ENCODE assay signal across 23 cellular contexts in the genomic region with DNA sequence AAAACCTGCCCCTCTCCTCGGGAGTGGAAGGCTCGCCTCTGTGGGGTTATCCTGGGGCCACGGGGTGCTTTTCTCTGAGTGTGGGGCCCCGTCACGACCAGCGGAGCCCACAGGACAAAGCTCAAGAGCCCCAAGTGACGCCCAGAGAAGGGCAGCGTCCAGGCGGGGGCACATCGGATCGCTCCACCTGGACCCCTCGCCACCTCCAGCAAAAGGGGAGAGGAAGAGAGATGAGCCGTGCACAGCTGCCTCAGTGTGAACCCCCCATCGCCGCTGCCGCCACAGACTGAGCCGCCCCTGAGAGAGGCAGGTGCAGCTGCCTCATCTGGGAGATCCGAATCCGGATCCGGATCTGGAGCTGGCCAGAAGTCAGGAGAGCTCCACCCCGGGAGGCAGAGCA.
DNase-seq lines count a peak whose midpoint lies in the region; ATAC-seq, FAIRE-seq and TF ChIP-seq lines count a peak whose summit lies in the region.
"Had no signal": no experiment of that assay in that cellular context is flagged by ENCODE, and none has a peak within 500 bp of the region (broad histone marks: within the 10 kb centered on the region; RNA-seq: fewer than 3 reads in every experiment).

No MANE protein-coding gene starts in this region.

- peaks cover 31% of the 10 kb centered on the region for H3K4me1 Mint-ChIP-seq in WTC11

- H3K56ac ChIP-seq in H1 (replicated peaks; ENCODE audit: insufficient read length, low read depth, low read length), result no peak overlapping the region

- ATAC-seq in WTC11 (no peak), aorta (ENCODE audit: low FRiP score) (peak; percentile 31)
- ATAC-seq: CD8-positive, alpha-beta T cell; HCT116 had no signal

- POLR2A ChIA-PET in WTC11 (lab: Charles Lee) (no interaction called here), H1 (lab: Charles Lee; ENCODE audit: partially characterized antibody) (interaction anchor here (1.5 kb wide), 1 partner anchor 19 kb away, joined by 3 read pairs; no protein-coding TSS in a partner anchor)

- peaks cover 2 to 12% (median 6%) of the 10 kb centered on the region in 4 experiments; a peak in 5 of 7 replicates for H3K4me1 ChIP-seq in H1 (replicated peaks in 1 of 4; ENCODE audit: control insufficient read depth in 3 of 4, insufficient read depth in 4 of 4, low read length in 3 of 4)
- no peaks in the 10 kb centered on the region for H3K4me1 ChIP-seq in neuronal stem cell (ENCODE audit: control insufficient read depth in 2 of 2, insufficient read depth in 1 of 2, low read depth in 1 of 2, low read length in 2 of 2)
- no peaks in the 10 kb centered on the region for H3K4me1 ChIP-seq in aorta (ENCODE audit: control insufficient read depth in 1 of 2, insufficient read depth in 2 of 2, low read length in 2 of 2)
- H3K4me1 ChIP-seq: A549, Caco-2 had no signal

- no peak overlapping the region for H3K4me3 Mint-ChIP-seq in WTC11
- H3K4me3 Mint-ChIP-seq: CD8-positive, alpha-beta T cell had no signal

- H3K9me3 ChIP-seq in H1 (ENCODE audit: insufficient read depth in 2 of 2, low read depth in 1 of 2, low read length in 1 of 2) (peaks cover 0 to 7% of the 10 kb centered on the region in 2 experiments; a peak in 1 of 4 replicates), neuronal stem cell (replicated peaks in 1 of 2; ENCODE audit: control insufficient read depth in 2 of 2, insufficient read depth in 1 of 2, low read depth in 1 of 2, low read length in 2 of 2) (no peaks in the 10 kb centered on the region), aorta (ENCODE audit: control insufficient read depth, low read length) (no peaks in the 10 kb centered on the region)
- H3K9me3 ChIP-seq: A549, Caco-2 had no signal

- no peaks in the 10 kb centered on the region for H3K36me3 ChIP-seq in H1 (ENCODE audit: control insufficient read depth in 2 of 4, insufficient read depth in 4 of 4, low read length in 3 of 4)
- H3K36me3 ChIP-seq in neuronal stem cell (replicated peaks in 1 of 2; ENCODE audit: control insufficient read depth in 2 of 2, insufficient read depth in 2 of 2, low read length in 2 of 2), result no peaks in the 10 kb centered on the region
- H3K36me3 ChIP-seq in aorta (ENCODE audit: control insufficient read depth in 1 of 2, insufficient read depth in 2 of 2, low read length in 1 of 2), result no peaks in the 10 kb centered on the region

- H3K79me2 ChIP-seq in H1 (ENCODE audit: control insufficient read depth in 1 of 2, insufficient read depth in 2 of 2, low read length in 2 of 2), result no peaks in the 10 kb centered on the region

- no peak overlapping the region for H2BK12ac ChIP-seq in H1 (ENCODE audit: low read depth, low read length)
- no peak overlapping the region for H2BK12ac ChIP-seq in neuronal stem cell (ENCODE audit: low read length)

- H3K9ac ChIP-seq in H1 (replicated peaks in 1 of 4; ENCODE audit: extremely low read depth in 1 of 4, low read depth in 3 of 4, low read length in 3 of 4), result no peak overlapping the region
- H3K9ac ChIP-seq in neuronal stem cell (ENCODE audit: low read depth, low read length, poor library complexity), result peak overlapping the region; percentile 14

- H3K23me2 ChIP-seq in H1 (ENCODE audit: low read depth, low read length), result no peaks in the 10 kb centered on the region

- no peak overlapping the region for H4K5ac ChIP-seq in H1 (ENCODE audit: insufficient read length, low read depth, low read length)

- H4K8ac ChIP-seq in H1 (ENCODE audit: extremely low read depth, insufficient read depth, low read length) (no peak overlapping the region), neuronal stem cell (ENCODE audit: low read depth, low read length) (no peak overlapping the region)

- TF ChIP-seq CTCF in WTC11 (IDR thresholded peaks at IDR 0.05) (no peak), H1 (IDR thresholded peaks at IDR 0.05; ENCODE audit: control extremely low read depth in 1 of 3, insufficient read depth in 1 of 3, low read depth in 1 of 3, low read length in 3 of 3) (no peak), lower leg skin (IDR thresholded peaks at IDR 0.05) (no peak)

- no peak for TF ChIP-seq POLR2A in H1 (IDR thresholded peaks at IDR 0.05; ENCODE audit: control extremely low read depth in 1 of 2, low read depth in 2 of 2, low read length in 2 of 2)
- no peak for TF ChIP-seq POLR2A in lower leg skin (IDR thresholded peaks at IDR 0.05)

- 94% methylated on average over 21 of the region's 21 CpGs; no CpG with 5 or more reads in 1 of the 2 experiments for WGBS in H1 (ENCODE audit: extremely low coverage in 1 of 2, insufficient coverage in 1 of 2, insufficient read length in 1 of 2, insufficient replicate concordance in 2 of 2, low coverage in 1 of 2, low lambda C conversion rate in 2 of 2, missing lambda C conversion rate in 1 of 2), 2 experiments
- WGBS in neuronal stem cell (ENCODE audit: extremely low coverage in 2 of 2, insufficient read length in 2 of 2, insufficient replicate concordance in 1 of 2), 2 donors, result no CpG with 5 or more reads among the region's 21 CpGs
- 93 to 95% methylated on average over 21 of the region's 21 CpGs for WGBS in aorta, 2 donors
- 94 to 96% methylated on average over 19 to 21 of the region's 21 CpGs for WGBS in lower leg skin, 2 donors

- no peak overlapping the region for H3K4me3 ChIP-seq in H1 (ENCODE audit: extremely low read depth in 1 of 4, insufficient read depth in 2 of 4, low read depth in 3 of 4, low read length in 4 of 4)
- no peak overlapping the region for H3K4me3 ChIP-seq in neuronal stem cell (ENCODE audit: low read length in 2 of 2)
- H3K4me3 ChIP-seq in aorta (ENCODE audit: low read length in 2 of 2), result no peak overlapping the region
- H3K4me3 ChIP-seq in lower leg skin (ENCODE audit: low read depth, poor library complexity, severe bottlenecking), result no peak overlapping the region
- H3K4me3 ChIP-seq: A549, PC-9, SK-N-MC had no signal

- H2BK15ac ChIP-seq in H1 (ENCODE audit: low read length) (no peak overlapping the region), neuronal stem cell (ENCODE audit: low read length) (no peak overlapping the region)

- H3K27me3 ChIP-seq in H1 (replicated peaks in 1 of 4; ENCODE audit: control insufficient read depth in 3 of 4, extremely low read depth in 1 of 4, insufficient read depth in 3 of 4, low read length in 3 of 4), result no peaks in the 10 kb centered on the region
- no peaks in the 10 kb centered on the region for H3K27me3 ChIP-seq in neuronal stem cell (ENCODE audit: control insufficient read depth in 3 of 3, insufficient read depth in 3 of 3, low read depth in 1 of 3, low read length in 3 of 3)
- no peaks in the 10 kb centered on the region for H3K27me3 ChIP-seq in aorta (ENCODE audit: control insufficient read depth in 1 of 2, insufficient read depth in 2 of 2, low read length in 1 of 2)

- H2BK120ac ChIP-seq in H1 (replicated peaks; ENCODE audit: low read depth, low read length), result no peak overlapping the region
- no peak overlapping the region for H2BK120ac ChIP-seq in neuronal stem cell (ENCODE audit: low read depth, low read length)

- H3K79me1 ChIP-seq in H1 (ENCODE audit: low read depth, low read length) (no peaks in the 10 kb centered on the region), neuronal stem cell (ENCODE audit: low read depth, low read length) (no peaks in the 10 kb centered on the region)

- H4K91ac ChIP-seq in H1 (replicated peaks; ENCODE audit: insufficient read length, low read length) (peak overlapping the region; percentile 60), neuronal stem cell (ENCODE audit: low read depth, low read length, poor library complexity) (no peak overlapping the region)

- TF ChIP-seq EP300 in H1 (IDR thresholded peaks at IDR 0.05; ENCODE audit: borderline replicate concordance in 1 of 2, low read depth in 2 of 2, low read length in 2 of 2), result no peak

- H3K27ac ChIP-seq in H1 (ENCODE audit: low read depth, low read length), result no peak overlapping the region
- no peak overlapping the region for H3K27ac ChIP-seq in neuronal stem cell (replicated peaks; ENCODE audit: low read length)
- no peak overlapping the region for H3K27ac ChIP-seq in aorta (ENCODE audit: low read depth in 1 of 2, low read length in 2 of 2)
- H3K27ac ChIP-seq: A549, C4-2B, PC-9, SK-N-MC had no signal

- no peak for TF ChIP-seq RAD21 in H1 (IDR thresholded peaks at IDR 0.05 in 1 of 2, conservative IDR thresholded peaks at IDR 0.05 in 1 of 2; ENCODE audit: low read depth in 2 of 2, low read length in 2 of 2)

- no peaks in the 10 kb centered on the region for H3K36me3 Mint-ChIP-seq in WTC11
- H3K36me3 Mint-ChIP-seq: CD8-positive, alpha-beta T cell had no signal

- H2BK5ac ChIP-seq in H1 (ENCODE audit: low read depth, low read length) (no peak overlapping the region), neuronal stem cell (ENCODE audit: low read length) (no peak overlapping the region)

- no peaks in the 10 kb centered on the region for H3K27me3 Mint-ChIP-seq in WTC11 (ENCODE audit: low read depth)

- DNase-seq in WTC11 (ENCODE audit: low spot score) (no peak), H1 (ENCODE audit: low read depth in 1 of 2, low spot score in 2 of 2) (no peak), neuronal stem cell (ENCODE audit: low spot score) (no peak), aorta (no peak), lower leg skin (ENCODE audit: low spot score in 2 of 2) (no peak), NCI-H1436 treated with DMSO at 0.1 percent for 48 hours (lab: John Stamatoyannopoulos, UW) (no peak), AG08395 (ENCODE audit: low spot score) (no peak)
- DNase-seq: Caco-2; CD8-positive, alpha-beta T cell; GOT3; NCI-H1048; NCI-H1417; NCI-H1694 treated with DMSO at 0.1 percent for 48 hours; NCI-H2081; NCI-H2227 treated with DMSO at 0.1 percent for 48 hours; NCI-H526 treated with DMSO at 0.1 percent for 48 hours; PC-9; SHP77 had no signal

- H3K9me3 Mint-ChIP-seq in WTC11, result peaks cover 5% of the 10 kb centered on the region
- H3K9me3 Mint-ChIP-seq: CD8-positive, alpha-beta T cell had no signal

- no peak overlapping the region for H3K14ac ChIP-seq in H1 (ENCODE audit: insufficient read length)
- H3K14ac ChIP-seq in neuronal stem cell (ENCODE audit: low read length), result no peak overlapping the region

- H2AK5ac ChIP-seq in H1 (ENCODE audit: low read depth, low read length) (no peak overlapping the region), neuronal stem cell (ENCODE audit: low read depth, low read length) (no peak overlapping the region)

- FAIRE-seq in H1 (lab: Jason Lieb, UNC), result no peak
- FAIRE-seq: A549, G401.6 had no signal

- peak overlapping the region; percentile 64; the same call in 1 of the 2 replicates for H2BK20ac ChIP-seq in H1 (ENCODE audit: low read length)

- H3K27ac Mint-ChIP-seq in WTC11, result no peak overlapping the region
- H3K27ac Mint-ChIP-seq: CD8-positive, alpha-beta T cell had no signal

- no peak overlapping the region for H3K23ac ChIP-seq in H1 (ENCODE audit: insufficient read length)
- H3K23ac ChIP-seq in neuronal stem cell (ENCODE audit: low read depth, low read length, poor library complexity), result no peak overlapping the region

- intact Hi-C loops in aorta (cut with DNase I) (no loop called here), lower leg skin (cut with DNase I; ENCODE audit: low total_unique reads) (no loop called here)

- H3K18ac ChIP-seq in H1 (ENCODE audit: extremely low read depth, low read length), result no peak overlapping the region
- peak overlapping the region; percentile 35 for H3K18ac ChIP-seq in neuronal stem cell (ENCODE audit: low read length)

- no peak overlapping the region for H3K4ac ChIP-seq in H1 (replicated peaks; ENCODE audit: insufficient read length, low read depth, low read length)
- H3K4ac ChIP-seq in neuronal stem cell (ENCODE audit: low read length), result no peak overlapping the region

- H2AFZ ChIP-seq in H1 (ENCODE audit: low read length), result no peak overlapping the region
- no peak overlapping the region for H2AFZ ChIP-seq in neuronal stem cell (ENCODE audit: low read length)
- H2AFZ ChIP-seq: PC-9 had no signal

- no peaks in the 10 kb centered on the region for H4K20me1 ChIP-seq in H1 (replicated peaks in 1 of 2; ENCODE audit: control insufficient read depth in 1 of 2, insufficient read depth in 2 of 2, low read length in 2 of 2)

- CTCF ChIA-PET in WTC11 (lab: Charles Lee), result no interaction called here
- CTCF ChIA-PET in H1 (lab: Charles Lee; ENCODE audit: partially characterized antibody), result interaction anchor here (0.6 to 3.2 kb wide), 3 partner anchors 10 to 1264 kb away, joined by 3 to 13 read pairs (median 3); no protein-coding TSS in a partner anchor

- H3K4me2 ChIP-seq in H1 (ENCODE audit: insufficient read depth in 1 of 2, low read depth in 2 of 2, low read length in 2 of 2), result no peak overlapping the region
- H3K4me2 ChIP-seq in neuronal stem cell (ENCODE audit: insufficient read depth, low read length, poor library complexity, severe bottlenecking), result no peak overlapping the region
- H3K4me2 ChIP-seq: A549, PC-9 had no signal
